ENCODE assay signal across 11 cellular contexts in the genomic region with DNA sequence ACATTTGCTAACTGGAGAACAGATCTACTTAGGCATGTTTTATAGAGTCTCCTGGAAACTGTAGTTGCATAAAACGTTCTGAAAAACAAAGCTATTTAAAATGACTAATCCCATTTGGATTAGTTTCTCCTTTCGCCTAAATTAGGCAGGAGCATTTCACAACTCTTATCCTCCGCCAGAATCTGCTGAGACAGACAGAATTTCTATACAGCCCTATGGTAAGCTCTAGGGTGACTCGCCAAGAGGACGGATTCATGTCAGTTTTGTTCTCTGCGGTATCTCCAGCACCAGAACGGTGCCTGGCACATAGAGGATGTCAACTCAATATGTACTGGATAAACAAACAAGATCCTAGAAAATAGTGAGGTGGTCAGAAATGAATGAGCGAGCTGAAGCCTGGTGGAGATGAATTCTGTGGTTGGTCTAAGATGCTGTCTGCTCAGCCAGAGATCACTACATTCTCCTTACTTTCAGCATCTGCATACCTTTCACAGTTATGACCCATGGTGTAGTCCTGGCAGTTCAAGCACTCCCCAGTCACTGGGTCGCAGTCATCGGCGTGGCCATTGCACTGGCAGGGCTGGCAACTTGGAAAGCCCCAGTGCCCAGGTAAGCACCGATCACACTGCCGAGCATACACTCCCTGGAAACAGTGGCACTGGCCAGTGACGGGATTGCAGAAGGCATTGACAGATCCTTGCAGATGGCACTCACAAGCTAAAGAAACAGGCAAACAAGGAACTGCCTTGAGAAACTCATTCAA. TPM values are rescaled to one million over a fixed set of nuclear protein-coding genes. Genes with fewer than 3 reads are reported as not detected.
A peak's percentile ranks its signal among the peaks of the same experiment; 100 is the strongest.
DNase-seq lines count a peak whose midpoint lies in the region; ATAC-seq, FAIRE-seq and TF ChIP-seq lines count a peak whose summit lies in the region.
"Had no signal": no experiment of that assay in that cellular context is flagged by ENCODE, and none has a peak within 500 bp of the region (broad histone marks: within the 10 kb centered on the region; RNA-seq: fewer than 3 reads in every experiment).

No MANE protein-coding gene starts in this region.

- H3K36me3 ChIP-seq in H1 (ENCODE audit: control insufficient read depth in 2 of 4, insufficient read depth in 4 of 4, low read length in 3 of 4) = peaks cover 0 to 55% (median 14%) of the 10 kb centered on the region in 4 experiments; a peak in 5 of 8 replicates
- H3K36me3 ChIP-seq in mesenchymal stem cell (ENCODE audit: control insufficient read depth in 1 of 2, insufficient read depth in 2 of 2, low read depth in 1 of 2, low read length in 2 of 2) = peaks cover 60 to 83% of the 10 kb centered on the region in 2 experiments
- no peaks in the 10 kb centered on the region for H3K36me3 ChIP-seq in uterus
- no peaks in the 10 kb centered on the region for H3K36me3 ChIP-seq in OCI-LY7 (ENCODE audit: insufficient read depth, low read length)

- H4K20me1 ChIP-seq in H1 (replicated peaks in 1 of 2; ENCODE audit: control insufficient read depth in 1 of 2, insufficient read depth in 2 of 2, low read length in 2 of 2) = peaks cover 0 to 2% of the 10 kb centered on the region in 2 experiments
- no peaks in the 10 kb centered on the region for H4K20me1 ChIP-seq in OCI-LY7 (ENCODE audit: insufficient read depth, low read length)

- no peak for TF ChIP-seq RAD21 in H1 (IDR thresholded peaks at IDR 0.05 in 1 of 2, conservative IDR thresholded peaks at IDR 0.05 in 1 of 2; ENCODE audit: low read depth in 2 of 2, low read length in 2 of 2)

- no TSS peak for BruUV-seq in OCI-LY7 (replicated peaks; lab: Mats Ljungman, UMichigan)

- H3K9ac ChIP-seq in H1 (replicated peaks in 1 of 4; ENCODE audit: extremely low read depth in 1 of 4, low read depth in 3 of 4, low read length in 3 of 4) (no peak overlapping the region), mesenchymal stem cell (ENCODE audit: low read length) (peak overlapping the region; percentile 67)

- H3K79me2 ChIP-seq in H1 (ENCODE audit: control insufficient read depth in 1 of 2, insufficient read depth in 2 of 2, low read length in 2 of 2) (no peaks in the 10 kb centered on the region), OCI-LY7 (ENCODE audit: insufficient read depth, low read depth, low read length) (no peaks in the 10 kb centered on the region)

- TF ChIP-seq POLR2A in H1 (IDR thresholded peaks at IDR 0.05; ENCODE audit: control extremely low read depth in 1 of 2, low read depth in 2 of 2, low read length in 2 of 2) (no peak), uterus (IDR thresholded peaks at IDR 0.05) (no peak)

- H3K4ac ChIP-seq in H1 (replicated peaks; ENCODE audit: insufficient read length, low read depth, low read length) (no peak overlapping the region), mesenchymal stem cell (ENCODE audit: low read depth in 1 of 2, low read length in 2 of 2) (no peak overlapping the region)

- H3K4me1 ChIP-seq in H1 (replicated peaks in 1 of 4; ENCODE audit: control insufficient read depth in 3 of 4, insufficient read depth in 4 of 4, low read length in 3 of 4) (peaks cover 4 to 10% (median 7%) of the 10 kb centered on the region in 4 experiments; a peak in 5 of 7 replicates), mesenchymal stem cell (ENCODE audit: control insufficient read depth, insufficient read depth, low read depth, low read length) (peaks cover 16% of the 10 kb centered on the region), uterus (peaks cover 0 to 4% of the 10 kb centered on the region in 2 donors), OCI-LY7 (ENCODE audit: insufficient read depth, low read length, poor library complexity, severe bottlenecking) (no peaks in the 10 kb centered on the region)

- no peak overlapping the region for H2AFZ ChIP-seq in H1 (ENCODE audit: low read length)
- no peak overlapping the region for H2AFZ ChIP-seq in mesenchymal stem cell (ENCODE audit: low read depth, low read length)
- H2AFZ ChIP-seq in OCI-LY7 (ENCODE audit: low read length) = no peak overlapping the region

- intact Hi-C loops in uterus (cut with DNase I; ENCODE audit: low total_unique reads) (no loop called here), OCI-LY7 (cut with micrococcal nuclease; ENCODE audit: unreplicated experiment) (no loop called here)

- H3K23ac ChIP-seq in H1 (ENCODE audit: insufficient read length) (no peak overlapping the region), mesenchymal stem cell (ENCODE audit: low read length in 2 of 2) (no peak overlapping the region)

- H2BK120ac ChIP-seq in H1 (replicated peaks; ENCODE audit: low read depth, low read length) = no peak overlapping the region
- no peak overlapping the region for H2BK120ac ChIP-seq in mesenchymal stem cell (ENCODE audit: low read depth, low read length)

- H4K91ac ChIP-seq in H1 (replicated peaks; ENCODE audit: insufficient read length, low read length) (no peak overlapping the region), mesenchymal stem cell (ENCODE audit: low read length) (no peak overlapping the region)

- no peak for TF ChIP-seq EP300 in H1 (IDR thresholded peaks at IDR 0.05; ENCODE audit: borderline replicate concordance in 1 of 2, low read depth in 2 of 2, low read length in 2 of 2)

- DNase-seq in MV-4-11 (lab: John Stamatoyannopoulos, UW) (peak; percentile 62), H1 (ENCODE audit: low read depth in 1 of 2, low spot score in 2 of 2) (no peak), mesenchymal stem cell (peak; percentile 91), uterus (peak; percentile 49 to 81), OCI-LY7 (ENCODE audit: low spot score) (no peak), NCI-H226 (no peak), GM10248 (ENCODE audit: extremely low spot score) (no peak)
- DNase-seq: activated CD4-positive, CD25-positive, alpha-beta regulatory T cell treated with anti-CD3 and anti-CD28 coated beads, Interleukin-2, amount 50 U/mL, for 72 hours; activated naive CD4-positive, alpha-beta T cell treated with anti-CD3 and anti-CD28 coated beads, Interleukin-2, amount 10 ng/mL, durations not matched to agents 7 days and 5 days had no signal

- H3K27ac ChIP-seq in H1 (ENCODE audit: low read depth, low read length) (no peak overlapping the region), mesenchymal stem cell (ENCODE audit: low read length, poor library complexity, severe bottlenecking) (peak overlapping the region; percentile 4), uterus (peak overlapping the region; percentile 75 to 83), OCI-LY7 (ENCODE audit: low read depth, low read length, poor library complexity, severe bottlenecking) (no peak overlapping the region)

- no peak overlapping the region for H3K14ac ChIP-seq in H1 (ENCODE audit: insufficient read length)
- peak overlapping the region in 1 of 2 experiments; percentile 61 for H3K14ac ChIP-seq in mesenchymal stem cell (ENCODE audit: low read length in 2 of 2)

- H2BK12ac ChIP-seq in H1 (ENCODE audit: low read depth, low read length) = 0 out of 2 replicates have a peak overlapping the region, but pooled peaks have one; percentile 7
- peak overlapping the region in 1 of 2 experiments; percentile 15 for H2BK12ac ChIP-seq in mesenchymal stem cell (ENCODE audit: low read length in 2 of 2)

- POLR2A ChIA-PET in H1 (lab: Charles Lee; ENCODE audit: partially characterized antibody) = no interaction called here
- POLR2A ChIA-PET in OCI-LY7 (lab: Charles Lee) = no interaction called here
- POLR2A ChIA-PET in GM10248 (lab: Yijun Ruan, JAX) = no interaction called here

- H3K27me3 ChIP-seq in H1 (replicated peaks in 1 of 4; ENCODE audit: control insufficient read depth in 3 of 4, extremely low read depth in 1 of 4, insufficient read depth in 3 of 4, low read length in 3 of 4) = no peaks in the 10 kb centered on the region
- H3K27me3 ChIP-seq in mesenchymal stem cell (ENCODE audit: control insufficient read depth in 1 of 2, insufficient read depth in 1 of 2, low read length in 2 of 2) = no peaks in the 10 kb centered on the region
- H3K27me3 ChIP-seq in uterus = no peaks in the 10 kb centered on the region

- H3K9me3 ChIP-seq in H1 (ENCODE audit: insufficient read depth in 2 of 2, low read depth in 1 of 2, low read length in 1 of 2) = no peaks in the 10 kb centered on the region
- no peaks in the 10 kb centered on the region for H3K9me3 ChIP-seq in mesenchymal stem cell (ENCODE audit: control insufficient read depth, low read length)
- H3K9me3 ChIP-seq in uterus = no peaks in the 10 kb centered on the region
- no peaks in the 10 kb centered on the region for H3K9me3 ChIP-seq in OCI-LY7 (ENCODE audit: low read length)

- no peak for FAIRE-seq in H1 (lab: Jason Lieb, UNC)
- FAIRE-seq: endometrium had no signal

- H2BK5ac ChIP-seq in H1 (ENCODE audit: low read depth, low read length) (peak overlapping the region; percentile 9; the same call in 1 of the 2 replicates), mesenchymal stem cell (ENCODE audit: low read depth, low read length, poor library complexity, severe bottlenecking) (no peak overlapping the region)

- H2AK5ac ChIP-seq in H1 (ENCODE audit: low read depth, low read length) (no peak overlapping the region), mesenchymal stem cell (ENCODE audit: low read length, severe bottlenecking) (no peak overlapping the region)

- H4K8ac ChIP-seq in H1 (ENCODE audit: extremely low read depth, insufficient read depth, low read length) = no peak overlapping the region; the same call in 1 of the 2 replicates
- no peak overlapping the region for H4K8ac ChIP-seq in mesenchymal stem cell (ENCODE audit: low read length)

- H3K4me2 ChIP-seq in H1 (ENCODE audit: insufficient read depth in 1 of 2, low read depth in 2 of 2, low read length in 2 of 2) = no peak overlapping the region; a peak in 1 of 4 replicates
- no peak overlapping the region for H3K4me2 ChIP-seq in mesenchymal stem cell (ENCODE audit: low read length, poor library complexity, severe bottlenecking)
- no peak overlapping the region for H3K4me2 ChIP-seq in OCI-LY7 (ENCODE audit: low read length)

- TF ChIP-seq CTCF in H1 (IDR thresholded peaks at IDR 0.05; ENCODE audit: control extremely low read depth in 1 of 3, insufficient read depth in 1 of 3, low read depth in 1 of 3, low read length in 3 of 3) = no peak
- TF ChIP-seq CTCF in uterus (IDR thresholded peaks at IDR 0.05) = no peak
- TF ChIP-seq CTCF in OCI-LY7 (conservative IDR thresholded peaks at IDR 0.05; ENCODE audit: low read length) = no peak
- TF ChIP-seq CTCF in GM10248 (IDR thresholded peaks at IDR 0.05; ENCODE audit: control extremely low read depth, extremely low read depth, low read depth, missing control alignments) = no peak

- H4K5ac ChIP-seq in H1 (ENCODE audit: insufficient read length, low read depth, low read length) = no peak overlapping the region

- no peak overlapping the region for H2BK20ac ChIP-seq in H1 (ENCODE audit: low read length)

- no peak overlapping the region for H3K4me3 ChIP-seq in H1 (ENCODE audit: extremely low read depth in 1 of 4, insufficient read depth in 2 of 4, low read depth in 3 of 4, low read length in 4 of 4)
- no peak overlapping the region for H3K4me3 ChIP-seq in mesenchymal stem cell (ENCODE audit: insufficient read depth in 1 of 2, low read depth in 1 of 2, low read length in 2 of 2)
- no peak overlapping the region for H3K4me3 ChIP-seq in uterus
- no peak overlapping the region for H3K4me3 ChIP-seq in OCI-LY7 (ENCODE audit: low read depth, low read length, poor library complexity, severe bottlenecking)

- ATAC-seq in GM21723 (IDR thresholded peaks at IDR 0.05; ENCODE audit: unreplicated experiment) = no peak

- H3K79me1 ChIP-seq in H1 (ENCODE audit: low read depth, low read length) (no peaks in the 10 kb centered on the region), mesenchymal stem cell (replicated peaks; ENCODE audit: low read length, poor library complexity, severe bottlenecking) (peaks cover 5% of the 10 kb centered on the region)

- H3K9me2 ChIP-seq in OCI-LY7 (ENCODE audit: insufficient read depth, low read length) = no peaks in the 10 kb centered on the region

- no peak overlapping the region for H3K56ac ChIP-seq in H1 (replicated peaks; ENCODE audit: insufficient read length, low read depth, low read length)

- WGBS in H1 (ENCODE audit: extremely low coverage in 1 of 2, insufficient coverage in 1 of 2, insufficient read length in 1 of 2, insufficient replicate concordance in 2 of 2, low coverage in 1 of 2, low lambda C conversion rate in 2 of 2, missing lambda C conversion rate in 1 of 2), 2 experiments = 89% methylated on average over 14 of the region's 14 CpGs; no CpG with 5 or more reads in 1 of the 2 experiments
- 62% methylated on average over 13 of the region's 14 CpGs for WGBS in mesenchymal stem cell

- no peak overlapping the region for H3K18ac ChIP-seq in H1 (ENCODE audit: extremely low read depth, low read length)
- H3K18ac ChIP-seq in mesenchymal stem cell (ENCODE audit: low read depth in 1 of 2, low read length in 2 of 2) = peak overlapping the region in 1 of 2 experiments; percentile 67

- CTCF ChIA-PET in H1 (lab: Charles Lee; ENCODE audit: partially characterized antibody) (interaction anchor here (1.1 to 1.3 kb wide), 2 partner anchors 58 to 60 kb away, joined by 3 read pairs; no protein-coding TSS in a partner anchor), OCI-LY7 (lab: Charles Lee; ENCODE audit: unreplicated experiment) (no interaction called here), GM10248 (lab: Yijun Ruan, JAX) (interaction anchor here (0.7 to 1.3 kb wide), 2 partner anchors 12 to 14 kb away, joined by 3 to 5 read pairs; no protein-coding TSS in a partner anchor)

- H2BK15ac ChIP-seq in H1 (ENCODE audit: low read length) (no peak overlapping the region), mesenchymal stem cell (ENCODE audit: low read depth, poor library complexity, severe bottlenecking) (no peak overlapping the region)

- H3K23me2 ChIP-seq in H1 (ENCODE audit: low read depth, low read length) = no peaks in the 10 kb centered on the region; the same call in 1 of the 2 replicates

RNA-seq across cellular contexts. Expression of gene LAMB1, which starts 44.0 kb away (rescaled TPM):
- total RNA-seq in H1 (2021; fragmentation: NEBNext Ultra II Directional; extraction: Animal tissue kit (Norgen Biotek cat#: 25700)) = 37.2 and 38.5 TPM in 2 replicates
- 31.9 and 61.6 TPM in 2 replicates for polyA plus RNA-seq in H1 (2011; rRNA removed)
- polyA plus RNA-seq in H1 (2011; cell fraction: cytosol; rRNA removed) = 42.0 TPM
- polyA plus RNA-seq in H1 (2011; cell fraction: nucleus; rRNA removed) = 128 TPM
- polyA plus RNA-seq in H1 (2012, experiment 1 of 2) = 33.3 to 48.6 TPM (median 43.2 TPM) in 4 replicates
- polyA plus RNA-seq in H1 (2012, experiment 2 of 2) = 2.2 TPM
- 53.3 TPM for polyA plus RNA-seq in H1 (2013, experiment 1 of 2)
- 41.9 TPM for polyA plus RNA-seq in H1 (2013, experiment 2 of 2)
- polyA minus RNA-seq in H1 (2011; rRNA and poly(A)+ RNA removed) = 79.9 and 90.4 TPM in 2 replicates
- 35.5 TPM for polyA minus RNA-seq in H1 (2011; cell fraction: cytosol; rRNA and poly(A)+ RNA removed)
- polyA minus RNA-seq in H1 (2011; cell fraction: nucleus; rRNA and poly(A)+ RNA removed) = 58.9 TPM
- polyA plus RNA-seq in mesenchymal stem cell (2013, experiment 1 of 2) = 509 TPM
- polyA plus RNA-seq in mesenchymal stem cell (2013, experiment 2 of 2) = 467 TPM
- 100 to 1,000 TPM in 3 of 4 donors, 10 to 100 TPM in 1; 87.9 to 322 (median 200) TPM for total RNA-seq in uterus
- not detected in 2 replicates for total RNA-seq in OCI-LY7 (2014; rRNA removed; shearing (Covaris generic))
- 0.17 TPM in 1 of 2 replicates, not detected in the other for total RNA-seq in OCI-LY7 (2022)

Comparison
In these comparisons a context has a peak if more than half of its experiments do, and no peak if none do; other contexts are left out.
1. DNase-seq: peak in MV-4-11 (single experiment), mesenchymal stem cell (single experiment) and uterus (2 of 2); none in H1 (0 of 2), OCI-LY7 (single experiment), NCI-H226 (single experiment) and GM10248 (single experiment).
2. H3K27ac ChIP-seq: peak in mesenchymal stem cell (single experiment) and uterus (2 of 2); none in H1 (single experiment) and OCI-LY7 (single experiment).
3. RNA of gene LAMB1, which starts 44.0 kb away (total RNA-seq): 87.9 to 322 TPM in uterus and 37.2 to 38.5 TPM in H1; 0.17 TPM in OCI-LY7; every median in the first group is over 10 times any median in the second.